In the genomic region with DNA sequence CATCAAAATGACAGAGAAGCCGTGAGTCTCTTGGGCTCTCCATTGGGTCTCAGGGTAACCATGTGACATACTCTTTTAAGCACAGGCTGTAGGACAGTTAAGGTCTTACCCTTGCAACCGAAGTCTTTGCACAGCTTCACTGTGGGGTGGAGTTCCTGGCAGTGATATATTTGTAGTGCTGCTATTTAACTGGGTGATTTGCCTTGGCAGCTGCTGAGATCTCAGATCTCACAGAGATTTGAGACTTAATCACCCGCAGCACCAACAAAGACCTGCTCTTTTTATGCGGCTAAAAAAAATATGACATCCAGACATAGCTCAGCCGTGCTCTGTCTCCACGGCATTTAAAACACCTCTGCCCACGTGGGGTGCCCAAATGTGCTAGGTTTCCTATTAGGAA, we compare ENCODE assay signal across 28 cellular contexts.
"Had no signal": no experiment of that assay in that cellular context is flagged by ENCODE, and none has a peak within 500 bp of the region (broad histone marks: within the 10 kb centered on the region; RNA-seq: fewer than 3 reads in every experiment).

No MANE protein-coding gene starts in this region.

- H3K4me1 Mint-ChIP-seq: activated B cell treated with CpG ODN at 0.5 μM for 24 hours; activated CD4-positive, alpha-beta T cell treated with anti-CD3 and anti-CD28 coated beads, Interleukin-2, amount 10 ng/mL, durations not matched to agents 24 days and 14 days; activated CD8-positive, alpha-beta memory T cell treated with anti-CD3 and anti-CD28 coated beads, Interleukin-2, amount 10 ng/mL, durations not matched to agents 7 days and 5 days; activated naive CD4-positive, alpha-beta T cell treated with anti-CD3 and anti-CD28 coated beads, Interleukin-2, amount 50 U/mL, for 24 hours; T-helper 17 cell had no signal

- H3K36me3 ChIP-seq: breast epithelium, Peyer's patch, SJSA1 had no signal

- H3K27ac ChIP-seq: breast epithelium, Peyer's patch, RWPE1, SJSA1 had no signal

- DNase-seq: activated B cell treated with CpG ODN at 0.5 μM for 24 hours; activated CD4-positive, alpha-beta T cell treated with anti-CD3 and anti-CD28 coated beads for 1 hour; activated CD4-positive, alpha-beta T cell treated with anti-CD3 and anti-CD28 coated beads, Interleukin-2, amount 10 ng/mL, durations not matched to agents 24 days and 14 days; activated CD4-positive, alpha-beta T cell treated with anti-CD3 and anti-CD28 coated beads, Interleukin-2, amount 50 U/mL, for 48 hours; activated CD8-positive, alpha-beta memory T cell treated with anti-CD3 and anti-CD28 coated beads, Interleukin-2, amount 10 ng/mL, durations not matched to agents 7 days and 5 days; activated effector memory CD4-positive, alpha-beta T cell treated with Interleukin-2 at 50 U/mL for 16 hours; activated naive CD4-positive, alpha-beta T cell; activated T-cell treated with anti-CD3 and anti-CD28 coated beads, Interleukin-2, amount 50 U/mL, for 24 hours; aorta; central memory CD4-positive, alpha-beta T cell; Kasumi-1; NCI-H1092; NCI-H1417; NCI-H1930; NCI-H446 treated with DMSO at 0.1 percent for 48 hours; NCI-H524 treated with DMSO at 0.1 percent for 48 hours; NCI-H774; NK-92 treated with Interleukin-12 subunit alpha and Interleukin-12 subunit beta, amount 100 ng/mL, for 24 hours; Peyer's patch; Right ventricle myocardium superior; T-helper 17 cell; T-helper 9 cell had no signal

- H3K4me1 ChIP-seq: breast epithelium, Peyer's patch, SJSA1 had no signal

- H3K27me3 Mint-ChIP-seq: activated CD4-positive, alpha-beta T cell treated with anti-CD3 and anti-CD28 coated beads, Interleukin-2, amount 10 ng/mL, durations not matched to agents 24 days and 14 days; activated CD8-positive, alpha-beta memory T cell treated with anti-CD3 and anti-CD28 coated beads, Interleukin-2, amount 10 ng/mL, durations not matched to agents 7 days and 5 days; T-helper 17 cell had no signal

- H3K27ac Mint-ChIP-seq: activated B cell treated with CpG ODN at 0.5 μM for 24 hours; activated CD4-positive, alpha-beta T cell treated with anti-CD3 and anti-CD28 coated beads, Interleukin-2, amount 10 ng/mL, durations not matched to agents 24 days and 14 days; activated CD8-positive, alpha-beta memory T cell treated with anti-CD3 and anti-CD28 coated beads, Interleukin-2, amount 10 ng/mL, durations not matched to agents 7 days and 5 days; activated naive CD4-positive, alpha-beta T cell treated with anti-CD3 and anti-CD28 coated beads, Interleukin-2, amount 50 U/mL, for 24 hours; activated T-cell treated with anti-CD3 and anti-CD28 coated beads, Interleukin-2, amount 50 U/mL, for 24 hours; activated T-helper 1 cell treated with anti-CD3 and anti-CD28 coated beads, Interleukin-12 subunit alpha, Interleukin-12 subunit beta, Interleukin-2, Interleukin-4 antibody, amounts not matched to agents 30 ng/mL and 10 ng/mL and 1 ng/mL, durations not matched to agents 14 hours and 24 hours and 36 hours; T-helper 17 cell had no signal

- H3K27me3 ChIP-seq: Peyer's patch, SJSA1 had no signal

- ATAC-seq: activated CD8-positive, alpha-beta memory T cell treated with anti-CD3 and anti-CD28 coated beads, Interleukin-2, amount 10 ng/mL, durations not matched to agents 7 days and 5 days; K562; T-helper 17 cell had no signal

- H3K4me3 ChIP-seq: breast epithelium, K562, Peyer's patch, SJSA1 had no signal

- H3K4me3 Mint-ChIP-seq: activated B cell treated with CpG ODN at 0.5 μM for 24 hours; activated CD4-positive, alpha-beta T cell treated with anti-CD3 and anti-CD28 coated beads, Interleukin-2, amount 10 ng/mL, durations not matched to agents 24 days and 14 days; activated CD8-positive, alpha-beta memory T cell treated with anti-CD3 and anti-CD28 coated beads, Interleukin-2, amount 10 ng/mL, durations not matched to agents 7 days and 5 days; activated naive CD4-positive, alpha-beta T cell treated with anti-CD3 and anti-CD28 coated beads, Interleukin-2, amount 50 U/mL, for 24 hours; activated T-cell treated with anti-CD3 and anti-CD28 coated beads, Interleukin-2, amount 50 U/mL, for 24 hours; activated T-helper 1 cell treated with anti-CD3 and anti-CD28 coated beads, Interleukin-12 subunit alpha, Interleukin-12 subunit beta, Interleukin-2, Interleukin-4 antibody, amounts not matched to agents 30 ng/mL and 10 ng/mL and 1 ng/mL, durations not matched to agents 14 hours and 24 hours and 36 hours; T-helper 17 cell had no signal

- H3K36me3 Mint-ChIP-seq: activated CD8-positive, alpha-beta memory T cell treated with anti-CD3 and anti-CD28 coated beads, Interleukin-2, amount 10 ng/mL, durations not matched to agents 7 days and 5 days; activated naive CD4-positive, alpha-beta T cell treated with anti-CD3 and anti-CD28 coated beads, Interleukin-2, amount 50 U/mL, for 24 hours had no signal

- H3K9me3 Mint-ChIP-seq: activated naive CD4-positive, alpha-beta T cell treated with anti-CD3 and anti-CD28 coated beads, Interleukin-2, amount 50 U/mL, for 24 hours had no signal
